ENCODE assay signal across 11 cellular contexts in genomic region chr9:94921072-94921471, GRCh38.
DNase-seq lines count a peak whose midpoint lies in the region; ATAC-seq and TF ChIP-seq lines count a peak whose summit lies in the region.
"Had no signal": no experiment of that assay in that cellular context is flagged by ENCODE, and none has a peak within 500 bp of the region (broad histone marks: within the 10 kb centered on the region; RNA-seq: fewer than 3 reads in every experiment).

No MANE protein-coding gene starts in this region.

- H3K4me1 ChIP-seq in SJSA1 (replicated peaks) (peaks cover 57% of the 10 kb centered on the region), fibroblast of lung (ENCODE audit: control insufficient read depth, extremely low read depth, insufficient read depth, low read length) (peaks cover 25% of the 10 kb centered on the region)

- H3K27me3 Mint-ChIP-seq in osteocyte (ENCODE audit: unreplicated experiment) = no peaks in the 10 kb centered on the region
- no peaks in the 10 kb centered on the region for H3K27me3 Mint-ChIP-seq in activated CD8-positive, alpha-beta T cell treated with anti-CD3 and anti-CD28 coated beads for 36 hours
- H3K27me3 Mint-ChIP-seq: CD4-positive, alpha-beta T cell had no signal

- no peak for TF ChIP-seq CTCF in fibroblast of lung (conservative IDR thresholded peaks at IDR 0.05 in 1 of 2, IDR thresholded peaks at IDR 0.05 in 1 of 2; ENCODE audit: low read depth in 1 of 2, low read length in 2 of 2)
- TF ChIP-seq CTCF in osteocyte (IDR thresholded peaks at IDR 0.05) = no peak
- no peak for TF ChIP-seq CTCF in activated CD8-positive, alpha-beta T cell treated with anti-CD3 and anti-CD28 coated beads for 36 hours (IDR thresholded peaks at IDR 0.05)

- H3K9ac ChIP-seq in fibroblast of lung (ENCODE audit: insufficient read depth, low read length) = no peak overlapping the region

- peaks cover 84% of the 10 kb centered on the region for H3K4me1 Mint-ChIP-seq in osteocyte (ENCODE audit: unreplicated experiment)
- H3K4me1 Mint-ChIP-seq in activated CD8-positive, alpha-beta T cell treated with anti-CD3 and anti-CD28 coated beads for 36 hours (ENCODE audit: low read depth) = no peaks in the 10 kb centered on the region

- POLR2A ChIA-PET in activated CD8-positive, alpha-beta T cell treated with anti-CD3 and anti-CD28 coated beads for 36 hours (lab: Charles Lee) = no interaction called here

- H3K27ac Mint-ChIP-seq in osteocyte (ENCODE audit: unreplicated experiment) = peak overlapping the region; percentile 98
- H3K27ac Mint-ChIP-seq in activated CD8-positive, alpha-beta T cell treated with anti-CD3 and anti-CD28 coated beads for 36 hours = no peak overlapping the region
- H3K27ac Mint-ChIP-seq: CD4-positive, alpha-beta T cell had no signal

- peaks cover 4% of the 10 kb centered on the region for H3K36me3 Mint-ChIP-seq in osteocyte (ENCODE audit: unreplicated experiment)
- peaks cover 5% of the 10 kb centered on the region for H3K36me3 Mint-ChIP-seq in activated CD8-positive, alpha-beta T cell treated with anti-CD3 and anti-CD28 coated beads for 36 hours (ENCODE audit: low read depth)

- H3K9me3 Mint-ChIP-seq in osteocyte (ENCODE audit: unreplicated experiment) = no peaks in the 10 kb centered on the region
- H3K9me3 Mint-ChIP-seq in activated CD8-positive, alpha-beta T cell treated with anti-CD3 and anti-CD28 coated beads for 36 hours = no peaks in the 10 kb centered on the region
- H3K9me3 Mint-ChIP-seq: CD4-positive, alpha-beta T cell had no signal

- H3K79me2 ChIP-seq in fibroblast of lung (ENCODE audit: control insufficient read depth, insufficient read depth, low read length) = no peaks in the 10 kb centered on the region

- peak overlapping the region; percentile 94 for H3K27ac ChIP-seq in SJSA1
- H3K27ac ChIP-seq in fibroblast of lung (ENCODE audit: insufficient read depth, low read length) = peak overlapping the region; percentile 91
- H3K27ac ChIP-seq: WERI-Rb-1 had no signal

- no peak overlapping the region for H2AFZ ChIP-seq in fibroblast of lung (ENCODE audit: low read length)

- CTCF ChIA-PET in activated CD8-positive, alpha-beta T cell treated with anti-CD3 and anti-CD28 coated beads for 36 hours (lab: Charles Lee) = interaction anchor here (0.7 kb wide), 1 partner anchor 240 kb away, joined by 3 read pairs; no protein-coding TSS in a partner anchor

- no peaks in the 10 kb centered on the region for H4K20me1 ChIP-seq in fibroblast of lung (ENCODE audit: control insufficient read depth, extremely low read depth, insufficient read depth, low read length)

- intact Hi-C loops in activated CD8-positive, alpha-beta T cell treated with anti-CD3 and anti-CD28 coated beads for 36 hours (cut with micrococcal nuclease) = no loop called here

- H3K4me3 ChIP-seq in SJSA1 (peak overlapping the region; percentile 15), fibroblast of lung (replicated peaks in 1 of 4; ENCODE audit: control extremely low read depth in 1 of 4, insufficient read depth in 1 of 4, low read depth in 3 of 4, low read length in 4 of 4) (no peak overlapping the region)

- H3K9me3 ChIP-seq in SJSA1 (replicated peaks) (no peaks in the 10 kb centered on the region), fibroblast of lung (ENCODE audit: control insufficient read depth, insufficient read depth, low read depth, low read length) (no peaks in the 10 kb centered on the region)

- H3K27me3 ChIP-seq in SJSA1 (replicated peaks) = no peaks in the 10 kb centered on the region
- H3K27me3 ChIP-seq in fibroblast of lung (ENCODE audit: control insufficient read depth, insufficient read depth, low read length) = no peaks in the 10 kb centered on the region

- H3K36me3 ChIP-seq in SJSA1 = peaks cover 19% of the 10 kb centered on the region
- no peaks in the 10 kb centered on the region for H3K36me3 ChIP-seq in fibroblast of lung (ENCODE audit: control insufficient read depth, insufficient read depth, low read length)
- H3K36me3 ChIP-seq: WERI-Rb-1 had no signal

- no peak for ATAC-seq in activated CD8-positive, alpha-beta T cell treated with anti-CD3 and anti-CD28 coated beads for 36 hours

- H3K4me3 Mint-ChIP-seq in osteocyte (ENCODE audit: unreplicated experiment) = peak overlapping the region; percentile 67
- no peak overlapping the region for H3K4me3 Mint-ChIP-seq in activated CD8-positive, alpha-beta T cell treated with anti-CD3 and anti-CD28 coated beads for 36 hours
- H3K4me3 Mint-ChIP-seq: CD4-positive, alpha-beta T cell had no signal

- peak overlapping the region; percentile 38 for H3K4me2 ChIP-seq in fibroblast of lung (ENCODE audit: extremely low read depth, insufficient read depth, low read length)

- DNase-seq in AG08396 (ENCODE audit: low spot score) (peak; percentile 60), SJSA1 (ENCODE audit: low read depth in 1 of 2, low spot score in 2 of 2) (peak in 1 of 2 experiments; percentile 81), fibroblast of lung (ENCODE audit: low read depth in 2 of 2) (peak; percentile 46 to 92), osteocyte (ENCODE audit: extremely low spot score, unreplicated experiment) (no peak), DMS79 treated with DMSO at 0.1 percent for 48 hours (lab: John Stamatoyannopoulos, UW) (no peak)
- DNase-seq in activated CD8-positive, alpha-beta T cell treated with anti-CD3 and anti-CD28 coated beads for 36 hours = no peak
- DNase-seq in activated CD8-positive, alpha-beta memory T cell treated with anti-CD3 and anti-CD28 coated beads for 24 hours = no peak
- no peak for DNase-seq in stimulated activated naive CD4-positive, alpha-beta T cell treated with Interleukin-2 at 50 U/mL for 16 hours (lab: John Stamatoyannopoulos, UW)
- DNase-seq: CD4-positive, alpha-beta T cell; MM.1S; WERI-Rb-1 had no signal

Comparison
In these comparisons a context has a peak if more than half of its experiments do, and no peak if none do; other contexts are left out.
1. DNase-seq: peak in AG08396 (single experiment) and fibroblast of lung (2 of 2); none in osteocyte (single experiment), activated CD8-positive, alpha-beta T cell treated with anti-CD3 and anti-CD28 coated beads for 36 hours (single experiment), activated CD8-positive, alpha-beta memory T cell treated with anti-CD3 and anti-CD28 coated beads for 24 hours (single experiment), DMS79 treated with DMSO at 0.1 percent for 48 hours (single experiment) and stimulated activated naive CD4-positive, alpha-beta T cell treated with Interleukin-2 at 50 U/mL for 16 hours (single experiment).